ENCODE assay signal across 1 cellular context in genomic region chr17:28369684-28370034, GRCh38.
TF ChIP-seq lines count a peak whose summit lies in the region.

No MANE protein-coding gene starts in this region.

TF ChIP-seq in H1, 55 proteins besides CTCF, POLR2A, EP300 and RAD21:
- TF ChIP-seq POLR2AphosphoS5 (IDR thresholded peaks at IDR 0.05; ENCODE audit: low read depth, low read length) (no peak), SUZ12 (IDR thresholded peaks at IDR 0.05; ENCODE audit: low read length) (no peak), BACH1 (IDR thresholded peaks at IDR 0.05; ENCODE audit: low read length) (no peak), CHD7 (IDR thresholded peaks at IDR 0.05; ENCODE audit: insufficient replicate concordance, low read length) (no peak), CEBPB (IDR thresholded peaks at IDR 0.05; ENCODE audit: low read depth, low read length) (no peak), SIX5 (IDR thresholded peaks at IDR 0.05; ENCODE audit: low read depth, low read length) (no peak), SIRT6 (IDR thresholded peaks at IDR 0.05; ENCODE audit: low read length) (no peak), E2F6 (IDR thresholded peaks at IDR 0.05) (no peak), SAP30 (IDR thresholded peaks at IDR 0.05; ENCODE audit: insufficient read depth, insufficient replicate concordance, low read length) (no peak), CREB1 (IDR thresholded peaks at IDR 0.05) (no peak), YY1 (IDR thresholded peaks at IDR 0.05; ENCODE audit: low read depth, low read length) (no peak), NANOG (IDR thresholded peaks at IDR 0.05; ENCODE audit: insufficient read depth, low read depth, low read length, poor library complexity, severe bottlenecking) (no peak), SP2 (IDR thresholded peaks at IDR 0.05; ENCODE audit: low read length) (no peak), TBP (IDR thresholded peaks at IDR 0.05; ENCODE audit: low read depth, low read length) (no peak), TAF1 (IDR thresholded peaks at IDR 0.05; ENCODE audit: low read depth, low read length) (no peak), GABPA (IDR thresholded peaks at IDR 0.05; ENCODE audit: borderline replicate concordance, insufficient read depth, low read length) (no peak)
